In the genomic region with DNA sequence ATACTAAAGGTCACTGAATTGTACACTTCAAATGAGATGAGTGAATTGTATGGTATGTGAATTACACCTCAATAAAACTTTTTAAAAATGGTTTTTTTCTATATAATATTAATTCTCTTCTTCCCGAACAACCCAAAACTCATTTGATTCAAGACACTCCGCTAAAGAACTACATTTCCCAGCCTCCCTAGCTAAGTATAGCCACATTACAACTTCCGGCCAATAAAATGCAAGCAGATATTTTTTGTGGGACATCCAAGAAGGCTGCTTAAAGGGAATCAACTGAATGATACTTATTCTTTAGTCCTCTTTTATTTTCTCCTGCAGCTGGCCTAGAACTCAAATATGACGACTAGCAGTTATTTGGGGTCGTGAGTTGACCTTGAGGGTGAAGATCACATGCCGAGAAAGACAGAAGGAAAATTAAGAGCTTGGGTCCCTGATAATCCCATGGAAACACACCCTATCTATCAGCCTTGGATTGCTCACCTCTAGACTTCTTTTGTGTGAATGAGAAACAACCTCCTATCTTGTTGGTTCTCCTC, we compare ENCODE assay signal across 16 cellular contexts.
DNase-seq lines count a peak whose midpoint lies in the region; ATAC-seq and TF ChIP-seq lines count a peak whose summit lies in the region.
"Had no signal": no experiment of that assay in that cellular context is flagged by ENCODE, and none has a peak within 500 bp of the region (broad histone marks: within the 10 kb centered on the region; RNA-seq: fewer than 3 reads in every experiment).

No MANE protein-coding gene starts in this region.

- H3K4me1 Mint-ChIP-seq in T-helper 17 cell, result no peaks in the 10 kb centered on the region
- H3K4me1 Mint-ChIP-seq: activated T-helper 17 cell treated with anti-CD3 and anti-CD28 coated beads, Interleukin-2, amount 50 U/mL, for 72 hours had no signal

- H2BK15ac ChIP-seq in mesendoderm (replicated peaks; ENCODE audit: low read depth), result no peak overlapping the region

- no peak for TF ChIP-seq CTCF in 22Rv1 (IDR thresholded peaks at IDR 0.05)
- no peak for TF ChIP-seq CTCF in colonic mucosa (IDR thresholded peaks at IDR 0.05)

- H3K27me3 ChIP-seq in colonic mucosa (no peaks in the 10 kb centered on the region), mesendoderm (ENCODE audit: insufficient read depth, low read length, poor library complexity) (no peaks in the 10 kb centered on the region)
- H3K27me3 ChIP-seq in effector memory CD4-positive, alpha-beta T cell (replicated peaks; ENCODE audit: control insufficient read depth, insufficient read depth, low read length, poor library complexity, severe bottlenecking), result no peaks in the 10 kb centered on the region
- H3K27me3 ChIP-seq: sigmoid colon had no signal

- H3K4me2 ChIP-seq in mesendoderm (ENCODE audit: low read length), result no peak overlapping the region

- no peak overlapping the region for H3K56ac ChIP-seq in mesendoderm (ENCODE audit: low read length)

- no peak overlapping the region for H3K4me3 Mint-ChIP-seq in T-helper 17 cell
- H3K4me3 Mint-ChIP-seq: activated T-helper 17 cell treated with anti-CD3 and anti-CD28 coated beads, Interleukin-2, amount 50 U/mL, for 72 hours; CD4-positive, alpha-beta memory T cell had no signal

- peaks cover 45% of the 10 kb centered on the region for H3K27me3 Mint-ChIP-seq in T-helper 17 cell

- H2BK5ac ChIP-seq in mesendoderm (ENCODE audit: low read length), result no peak overlapping the region

- no peak for ATAC-seq in GM21360 (IDR thresholded peaks at IDR 0.05; ENCODE audit: unreplicated experiment)
- ATAC-seq in GM18520 (IDR thresholded peaks at IDR 0.05; ENCODE audit: unreplicated experiment), result no peak
- ATAC-seq in T-helper 17 cell, result no peak
- ATAC-seq: activated T-helper 17 cell treated with anti-CD3 and anti-CD28 coated beads, Interleukin-2, amount 50 U/mL, for 72 hours; HCT116; left ventricle myocardium superior had no signal

- H2AK5ac ChIP-seq in mesendoderm (ENCODE audit: low read length), result no peak overlapping the region

- H3K4me1 ChIP-seq in colonic mucosa, result no peaks in the 10 kb centered on the region
- no peaks in the 10 kb centered on the region for H3K4me1 ChIP-seq in mesendoderm (ENCODE audit: control insufficient read depth, low read depth, low read length)
- no peaks in the 10 kb centered on the region for H3K4me1 ChIP-seq in effector memory CD4-positive, alpha-beta T cell (ENCODE audit: control insufficient read depth, insufficient read depth, low read length, poor library complexity, severe bottlenecking)
- H3K4me1 ChIP-seq: sigmoid colon had no signal

- H3K79me2 ChIP-seq in mesendoderm (ENCODE audit: control insufficient read depth, insufficient read depth, low read length), result no peaks in the 10 kb centered on the region

- DNase-seq in OCI-M1 (lab: John Stamatoyannopoulos, UW) (peak; percentile 1), colonic mucosa (peak; percentile 32), mesendoderm (peak; percentile 30), T-helper 17 cell (no peak)
- DNase-seq in effector memory CD4-positive, alpha-beta T cell, result no peak
- DNase-seq: CD4-positive, alpha-beta memory T cell; left ventricle myocardium superior; NCI-H2081 treated with DMSO at 0.1 percent for 48 hours; NCI-H69; sigmoid colon; stimulated activated CD4-positive, alpha-beta T cell treated with anti-CD3 and anti-CD28 coated beads, Interleukin-4, amount 100 ng/mL, for 4 hours had no signal

- intact Hi-C loops in colonic mucosa (cut with DNase I), result loop anchor here (5.0 kb wide), 2 partner anchors 94 to 344 kb away; no protein-coding TSS in a partner anchor

- no peak overlapping the region for H3K23ac ChIP-seq in mesendoderm (ENCODE audit: low read length)

- peaks cover 2% of the 10 kb centered on the region for H3K36me3 Mint-ChIP-seq in T-helper 17 cell (ENCODE audit: low read depth)
- H3K36me3 Mint-ChIP-seq: CD4-positive, alpha-beta memory T cell had no signal

- no peak overlapping the region for H4K8ac ChIP-seq in mesendoderm (ENCODE audit: low read depth, low read length)

- H3K18ac ChIP-seq in mesendoderm (ENCODE audit: low read length), result no peak overlapping the region

- no peak overlapping the region for H4K5ac ChIP-seq in mesendoderm (ENCODE audit: low read length)

- H2BK120ac ChIP-seq in mesendoderm (ENCODE audit: low read depth, low read length), result no peak overlapping the region

- H3K27ac ChIP-seq in 22Rv1, result peak overlapping the region; percentile 9; the same call in 1 of the 2 replicates
- peak overlapping the region; percentile 50 for H3K27ac ChIP-seq in colonic mucosa
- H3K27ac ChIP-seq in mesendoderm (ENCODE audit: low read depth, low read length), result no peak overlapping the region
- no peak overlapping the region for H3K27ac ChIP-seq in effector memory CD4-positive, alpha-beta T cell (ENCODE audit: insufficient read depth, low read length, poor library complexity, severe bottlenecking)
- H3K27ac ChIP-seq: sigmoid colon had no signal

- no peak overlapping the region for H3K27ac Mint-ChIP-seq in T-helper 17 cell
- H3K27ac Mint-ChIP-seq: activated T-helper 17 cell treated with anti-CD3 and anti-CD28 coated beads, Interleukin-2, amount 50 U/mL, for 72 hours; CD4-positive, alpha-beta memory T cell had no signal

- H3K79me1 ChIP-seq in mesendoderm (ENCODE audit: low read length), result no peaks in the 10 kb centered on the region

- 100% methylated on average over 2 of the region's 6 CpGs for WGBS in mesendoderm (ENCODE audit: extremely low coverage, insufficient coverage, low lambda C conversion rate)

- no peak overlapping the region for H3K4ac ChIP-seq in mesendoderm (ENCODE audit: low read depth, low read length)

- H3K9me3 ChIP-seq in colonic mucosa (no peaks in the 10 kb centered on the region), T-helper 17 cell (ENCODE audit: control insufficient read depth, low read length, poor library complexity, severe bottlenecking) (no peaks in the 10 kb centered on the region)
- H3K9me3 ChIP-seq in effector memory CD4-positive, alpha-beta T cell (ENCODE audit: control insufficient read depth, low read length), result no peaks in the 10 kb centered on the region
- H3K9me3 ChIP-seq: sigmoid colon had no signal

- H3K4me3 ChIP-seq in colonic mucosa (peak overlapping the region; percentile 15), mesendoderm (ENCODE audit: low read length) (no peak overlapping the region)
- H3K4me3 ChIP-seq in effector memory CD4-positive, alpha-beta T cell (ENCODE audit: insufficient read depth, low read depth, low read length, poor library complexity, severe bottlenecking), result no peak overlapping the region
- H3K4me3 ChIP-seq: sigmoid colon had no signal

- H3K36me3 ChIP-seq in colonic mucosa (no peaks in the 10 kb centered on the region), mesendoderm (ENCODE audit: control insufficient read depth, insufficient read depth, low read length) (no peaks in the 10 kb centered on the region)
- H3K36me3 ChIP-seq in effector memory CD4-positive, alpha-beta T cell (ENCODE audit: control insufficient read depth, insufficient read depth, low read length), result no peaks in the 10 kb centered on the region
- H3K36me3 ChIP-seq: sigmoid colon had no signal

- H3K9ac ChIP-seq in colonic mucosa (ENCODE audit: low read depth in 2 of 2, low read length in 2 of 2) (peak overlapping the region in 1 of 2 donors; percentile 12), mesendoderm (ENCODE audit: low read length) (no peak overlapping the region)

Comparison
In these comparisons a context has a peak if more than half of its experiments do, and no peak if none do; other contexts are left out.
1. H3K27ac ChIP-seq: peak in 22Rv1 (single experiment) and colonic mucosa (single experiment); none in mesendoderm (single experiment) and effector memory CD4-positive, alpha-beta T cell (single experiment).
2. DNase-seq: peak in OCI-M1 (single experiment), colonic mucosa (single experiment) and mesendoderm (single experiment); none in effector memory CD4-positive, alpha-beta T cell (0 of 3) and T-helper 17 cell (0 of 3).